ENCODE assay signal across 22 cellular contexts in genomic region chr5:149030838-149031397, GRCh38. TPM values are rescaled to one million over a fixed set of nuclear protein-coding genes. Genes with fewer than 3 reads are reported as not detected.
"Had no signal": no experiment of that assay in that cellular context is flagged by ENCODE, and none has a peak within 500 bp of the region (broad histone marks: within the 10 kb centered on the region; RNA-seq: fewer than 3 reads in every experiment).

No MANE protein-coding gene starts in this region.

- H3K4me3 Mint-ChIP-seq: activated CD4-positive, alpha-beta memory T cell treated with anti-CD3 and anti-CD28 coated beads, Interleukin-2, amount 10 ng/mL, durations not matched to agents 7 days and 5 days; activated CD4-positive, alpha-beta T cell treated with anti-CD3 and anti-CD28 coated beads for 36 hours; activated CD8-positive, alpha-beta memory T cell treated with anti-CD3 and anti-CD28 coated beads, Interleukin-2, amount 10 ng/mL, durations not matched to agents 7 days and 5 days; activated naive CD8-positive, alpha-beta T cell; stimulated activated effector memory CD8-positive, alpha-beta T cell treated with anti-CD3 and anti-CD28 coated beads, Interleukin-12 subunit alpha, Interleukin-12 subunit beta, amount 100 ng/mL, for 72 hours; T-helper 2 cell treated with Interferon-gamma antibody and Interleukin-4, amounts not matched to agents 5 μg/mL and 100 μg/mL, for 36 hours had no signal

- H3K4me1 ChIP-seq: prostate gland, testis had no signal

- DNase-seq: activated CD4-positive, alpha-beta T cell treated with anti-CD3 and anti-CD28 coated beads for 36 hours; anterior cingulate cortex; effector CD8-positive, alpha-beta T cell; esophagus squamous epithelium; glutamatergic neuron; hippocampal formation; kidney; midbrain; right cardiac atrium; stimulated activated CD4-positive, alpha-beta T cell treated with anti-CD3 and anti-CD28 coated beads, Interleukin-4, amount 100 ng/mL, for 24 hours; stomach; testis; upper lobe of right lung had no signal

- H3K27ac Mint-ChIP-seq: activated CD4-positive, alpha-beta T cell treated with anti-CD3 and anti-CD28 coated beads for 36 hours; activated CD8-positive, alpha-beta memory T cell treated with anti-CD3 and anti-CD28 coated beads, Interleukin-2, amount 10 ng/mL, durations not matched to agents 7 days and 5 days; activated naive CD8-positive, alpha-beta T cell; stimulated activated effector memory CD8-positive, alpha-beta T cell treated with anti-CD3 and anti-CD28 coated beads, Interleukin-12 subunit alpha, Interleukin-12 subunit beta, amount 100 ng/mL, for 72 hours; T-helper 2 cell treated with Interferon-gamma antibody and Interleukin-4, amounts not matched to agents 5 μg/mL and 100 μg/mL, for 36 hours had no signal

- H3K27me3 ChIP-seq: esophagus squamous epithelium, stomach, testis, upper lobe of right lung had no signal

- H3K36me3 Mint-ChIP-seq: activated CD8-positive, alpha-beta memory T cell treated with anti-CD3 and anti-CD28 coated beads, Interleukin-2, amount 10 ng/mL, durations not matched to agents 7 days and 5 days; activated naive CD8-positive, alpha-beta T cell; stimulated activated effector memory CD8-positive, alpha-beta T cell treated with anti-CD3 and anti-CD28 coated beads, Interleukin-12 subunit alpha, Interleukin-12 subunit beta, amount 100 ng/mL, for 72 hours had no signal

- H3K27me3 Mint-ChIP-seq: activated CD4-positive, alpha-beta memory T cell treated with anti-CD3 and anti-CD28 coated beads, Interleukin-2, amount 10 ng/mL, durations not matched to agents 7 days and 5 days; activated CD4-positive, alpha-beta T cell treated with anti-CD3 and anti-CD28 coated beads for 36 hours; activated CD8-positive, alpha-beta memory T cell treated with anti-CD3 and anti-CD28 coated beads, Interleukin-2, amount 10 ng/mL, durations not matched to agents 7 days and 5 days had no signal

- H3K4me1 Mint-ChIP-seq: activated CD4-positive, alpha-beta T cell treated with anti-CD3 and anti-CD28 coated beads for 36 hours had no signal

- H3K9me3 Mint-ChIP-seq: activated CD4-positive, alpha-beta memory T cell treated with anti-CD3 and anti-CD28 coated beads, Interleukin-2, amount 10 ng/mL, durations not matched to agents 7 days and 5 days; stimulated activated effector memory CD8-positive, alpha-beta T cell treated with anti-CD3 and anti-CD28 coated beads, Interleukin-12 subunit alpha, Interleukin-12 subunit beta, amount 100 ng/mL, for 72 hours; T-helper 2 cell treated with Interferon-gamma antibody and Interleukin-4, amounts not matched to agents 5 μg/mL and 100 μg/mL, for 36 hours had no signal

- H3K36me3 ChIP-seq: prostate gland, stomach, upper lobe of right lung had no signal

- H3K4me3 ChIP-seq: esophagus squamous epithelium, lung, prostate gland, stomach, testis, upper lobe of right lung had no signal

- H3K27ac ChIP-seq: esophagus squamous epithelium, prostate gland, stomach, testis, upper lobe of right lung had no signal

- H3K9me3 ChIP-seq: esophagus squamous epithelium, prostate gland, stomach, testis, upper lobe of right lung had no signal

- ATAC-seq: activated CD4-positive, alpha-beta T cell treated with anti-CD3 and anti-CD28 coated beads for 36 hours; left lobe of liver; right cardiac atrium; stimulated activated effector memory CD8-positive, alpha-beta T cell treated with anti-CD3 and anti-CD28 coated beads, Interleukin-12 subunit alpha, Interleukin-12 subunit beta, amount 100 ng/mL, for 72 hours; upper lobe of right lung had no signal

RNA-seq across cellular contexts. Expression of gene SH3TC2, which starts 31.9 kb away (rescaled TPM):
- total RNA-seq: activated CD4-positive, alpha-beta memory T cell treated with anti-CD3 and anti-CD28 coated beads, Interleukin-2, amount 10 ng/mL, durations not matched to agents 7 days and 5 days; activated CD4-positive, alpha-beta T cell treated with anti-CD3 and anti-CD28 coated beads for 36 hours; activated CD8-positive, alpha-beta memory T cell treated with anti-CD3 and anti-CD28 coated beads, Interleukin-2, amount 10 ng/mL, durations not matched to agents 7 days and 5 days had no signal
- polyA plus RNA-seq: neural cell had no signal
